In genomic region chr22:19927696-19928095, GRCh38 we compare ENCODE assay signal across 26 cellular contexts. TPM values are rescaled to one million over a fixed set of nuclear protein-coding genes. Genes with fewer than 3 reads are reported as not detected.
DNase-seq lines count a peak whose midpoint lies in the region; ATAC-seq, FAIRE-seq and TF ChIP-seq lines count a peak whose summit lies in the region.
"Had no signal": no experiment of that assay in that cellular context is flagged by ENCODE, and none has a peak within 500 bp of the region (broad histone marks: within the 10 kb centered on the region; RNA-seq: fewer than 3 reads in every experiment).

No MANE protein-coding gene starts in this region.

- CTCF ChIA-PET in HEK293 (lab: Yijun Ruan, JAX) (interaction anchor here (0.6 kb wide), 1 partner anchor 21 kb away, joined by 4 read pairs; no protein-coding TSS in a partner anchor), endothelial cell of umbilical vein (lab: Charles Lee) (no interaction called here)
- CTCF ChIA-PET in activated CD8-positive, alpha-beta T cell treated with anti-CD3 and anti-CD28 coated beads for 36 hours (lab: Charles Lee), result interaction anchor here (1.1 kb wide), 1 partner anchor 197 kb away, joined by 3 read pairs; no protein-coding TSS in a partner anchor

- no peaks in the 10 kb centered on the region for H3K4me1 Mint-ChIP-seq in chondrocyte (ENCODE audit: low read depth)
- H3K4me1 Mint-ChIP-seq in activated CD8-positive, alpha-beta T cell treated with anti-CD3 and anti-CD28 coated beads for 36 hours (ENCODE audit: low read depth), result peaks cover 6% of the 10 kb centered on the region

- no peak for TF ChIP-seq POLR2A in endothelial cell of umbilical vein (IDR thresholded peaks at IDR 0.05; ENCODE audit: low read depth, low read length)

- dilution Hi-C loops in endothelial cell of umbilical vein (cut with MboI; ENCODE audit: extremely low pct_ligation_motif_present, low sequenced_read_pairs), result no loop called here

- H3K9me3 ChIP-seq in HEK293 (ENCODE audit: control insufficient read depth, insufficient read depth, low read depth, low read length) (no peaks in the 10 kb centered on the region), endothelial cell of umbilical vein (replicated peaks; ENCODE audit: control insufficient read depth, insufficient read depth, low read length) (no peaks in the 10 kb centered on the region)
- H3K9me3 ChIP-seq: BE2C, BLaER1, Caco-2 had no signal

- H3K36me3 Mint-ChIP-seq in chondrocyte (ENCODE audit: low read depth), result no peaks in the 10 kb centered on the region
- H3K36me3 Mint-ChIP-seq in activated CD8-positive, alpha-beta T cell treated with anti-CD3 and anti-CD28 coated beads for 36 hours (ENCODE audit: low read depth), result no peaks in the 10 kb centered on the region

- no TSS peak for BruUV-seq in endothelial cell of umbilical vein (replicated peaks; lab: Mats Ljungman, UMichigan)

- H3K9me1 ChIP-seq in endothelial cell of umbilical vein (replicated peaks; ENCODE audit: control insufficient read depth, extremely low read depth, insufficient read depth, low read length), result no peaks in the 10 kb centered on the region

- no peak overlapping the region for H3K4me3 ChIP-seq in HEK293 (ENCODE audit: low read depth, low read length)
- no peak overlapping the region for H3K4me3 ChIP-seq in endothelial cell of umbilical vein (replicated peaks in 1 of 3; ENCODE audit: insufficient read depth in 1 of 3, low read depth in 1 of 3, low read length in 3 of 3)
- H3K4me3 ChIP-seq: BLaER1 had no signal

- ATAC-seq in activated CD8-positive, alpha-beta T cell treated with anti-CD3 and anti-CD28 coated beads for 36 hours, result no peak

- H3K36me3 ChIP-seq in HEK293 (ENCODE audit: control insufficient read depth in 2 of 2, insufficient read depth in 1 of 2, low read length in 2 of 2) (peaks cover 0 to 3% of the 10 kb centered on the region in 2 experiments; a peak in 2 of 3 replicates), endothelial cell of umbilical vein (ENCODE audit: control insufficient read depth in 2 of 2, extremely low read depth in 1 of 2, insufficient read depth in 2 of 2, low read length in 2 of 2) (peaks cover 0 to 7% of the 10 kb centered on the region in 2 experiments)
- H3K36me3 ChIP-seq: BE2C had no signal

- no peak overlapping the region for H3K9ac ChIP-seq in endothelial cell of umbilical vein (replicated peaks; ENCODE audit: extremely low read depth, insufficient read depth, low read length)
- H3K9ac ChIP-seq: BLaER1 had no signal

- in situ Hi-C loops in GM13976 (cut with MboI; ENCODE audit: low sequenced_read_pairs, unreplicated experiment), result no loop called here

- no peaks in the 10 kb centered on the region for H3K9me3 Mint-ChIP-seq in chondrocyte (ENCODE audit: low read depth)
- H3K9me3 Mint-ChIP-seq in activated CD8-positive, alpha-beta T cell treated with anti-CD3 and anti-CD28 coated beads for 36 hours, result no peaks in the 10 kb centered on the region
- H3K9me3 Mint-ChIP-seq: CD14-positive monocyte; CD4-positive, CD25-positive, alpha-beta regulatory T cell; CD8-positive, alpha-beta memory T cell had no signal

- H3K27ac Mint-ChIP-seq in chondrocyte (ENCODE audit: unreplicated experiment), result no peak overlapping the region
- H3K27ac Mint-ChIP-seq in activated CD8-positive, alpha-beta T cell treated with anti-CD3 and anti-CD28 coated beads for 36 hours, result no peak overlapping the region
- H3K27ac Mint-ChIP-seq: CD8-positive, alpha-beta memory T cell had no signal

- intact Hi-C loops in endothelial cell of umbilical vein (cut with micrococcal nuclease), result no loop called here
- intact Hi-C loops in activated CD8-positive, alpha-beta T cell treated with anti-CD3 and anti-CD28 coated beads for 36 hours (cut with micrococcal nuclease), result no loop called here

- H3K79me2 ChIP-seq in endothelial cell of umbilical vein (ENCODE audit: control insufficient read depth, insufficient read depth, low read length), result no peaks in the 10 kb centered on the region

- POLR2A ChIA-PET in HEK293 (lab: Yijun Ruan, JAX), result interaction anchor here (0.7 kb wide), 1 partner anchor 208 kb away, joined by 5 read pairs; no protein-coding TSS in a partner anchor
- POLR2A ChIA-PET in endothelial cell of umbilical vein (lab: Charles Lee), result no interaction called here
- POLR2A ChIA-PET in activated CD8-positive, alpha-beta T cell treated with anti-CD3 and anti-CD28 coated beads for 36 hours (lab: Charles Lee), result no interaction called here

- no peaks in the 10 kb centered on the region for H3K27me3 Mint-ChIP-seq in chondrocyte (ENCODE audit: low read depth)
- no peaks in the 10 kb centered on the region for H3K27me3 Mint-ChIP-seq in activated CD8-positive, alpha-beta T cell treated with anti-CD3 and anti-CD28 coated beads for 36 hours
- H3K27me3 Mint-ChIP-seq: CD4-positive, alpha-beta memory T cell; CD4-positive, CD25-positive, alpha-beta regulatory T cell; CD8-positive, alpha-beta memory T cell had no signal

- DNase-seq in GM13976 (ENCODE audit: low spot score) (peak; percentile 4), chondrocyte (ENCODE audit: low spot score) (peak; percentile 13), endothelial cell of umbilical vein (ENCODE audit: low read depth, low spot score) (no peak), amniotic stem cell (lab: John Stamatoyannopoulos, UW) (no peak), COR-L47 (lab: John Stamatoyannopoulos, UW) (no peak)
- no peak for DNase-seq in activated CD8-positive, alpha-beta T cell treated with anti-CD3 and anti-CD28 coated beads for 36 hours
- no peak for DNase-seq in stimulated activated CD4-positive, alpha-beta T cell treated with anti-CD3 and anti-CD28 coated beads, Interleukin-12 subunit alpha, Interleukin-12 subunit beta, amount 100 ng/mL, for 4 hours
- DNase-seq: 8988T; ACHN; BE2C; C1 segment of cervical spinal cord; Caco-2; Calu3; CD4-positive, alpha-beta memory T cell; CD4-positive, CD25-positive, alpha-beta regulatory T cell; CD8-positive, alpha-beta memory T cell; DMS79 treated with DMSO at 0.1 percent for 48 hours; GF-D8 had no signal

- H3K27ac ChIP-seq in HEK293 (ENCODE audit: extremely low read depth, low read depth, low read length), result no peak overlapping the region
- no peak overlapping the region for H3K27ac ChIP-seq in endothelial cell of umbilical vein (ENCODE audit: insufficient read depth, low read depth, low read length)
- H3K27ac ChIP-seq: BLaER1 had no signal

- H2AFZ ChIP-seq in endothelial cell of umbilical vein (ENCODE audit: low read depth, low read length), result no peak overlapping the region

- H3K4me1 ChIP-seq in HEK293 (ENCODE audit: control insufficient read depth, insufficient read depth, low read length), result no peaks in the 10 kb centered on the region
- no peaks in the 10 kb centered on the region for H3K4me1 ChIP-seq in endothelial cell of umbilical vein (ENCODE audit: control insufficient read depth, extremely low read depth, insufficient read depth, low read length)
- H3K4me1 ChIP-seq: BE2C, Caco-2 had no signal

- H3K4me2 ChIP-seq in endothelial cell of umbilical vein (ENCODE audit: insufficient read depth, low read length), result no peak overlapping the region
- H3K4me2 ChIP-seq: BLaER1 had no signal

- no peaks in the 10 kb centered on the region for H3K27me3 ChIP-seq in endothelial cell of umbilical vein (ENCODE audit: control insufficient read depth in 2 of 2, insufficient read depth in 2 of 2, low read length in 2 of 2)
- H3K27me3 ChIP-seq: BE2C, BLaER1 had no signal

- TF ChIP-seq CTCF in GM13976 (IDR thresholded peaks at IDR 0.05; ENCODE audit: borderline replicate concordance, control extremely low read depth, extremely low read depth, insufficient read depth, missing control alignments), result no peak
- no peak for TF ChIP-seq CTCF in HEK293 (tag by site-specific recombination; IDR thresholded peaks at IDR 0.05)
- TF ChIP-seq CTCF in chondrocyte (IDR thresholded peaks at IDR 0.05), result no peak
- TF ChIP-seq CTCF in endothelial cell of umbilical vein (IDR thresholded peaks at IDR 0.05; ENCODE audit: extremely low read depth in 1 of 2, insufficient read depth in 1 of 2, low read depth in 1 of 2, low read length in 2 of 2), result no peak
- TF ChIP-seq CTCF in activated CD8-positive, alpha-beta T cell treated with anti-CD3 and anti-CD28 coated beads for 36 hours (IDR thresholded peaks at IDR 0.05), result no peak

- no peak overlapping the region for H3K4me3 Mint-ChIP-seq in chondrocyte (ENCODE audit: unreplicated experiment)
- no peak overlapping the region for H3K4me3 Mint-ChIP-seq in activated CD8-positive, alpha-beta T cell treated with anti-CD3 and anti-CD28 coated beads for 36 hours
- H3K4me3 Mint-ChIP-seq: CD14-positive monocyte; CD4-positive, alpha-beta memory T cell; CD4-positive, CD25-positive, alpha-beta regulatory T cell; CD8-positive, alpha-beta memory T cell had no signal

- H4K20me1 ChIP-seq in endothelial cell of umbilical vein (replicated peaks; ENCODE audit: control insufficient read depth, extremely low read depth, insufficient read depth, low read length), result no peaks in the 10 kb centered on the region
- H4K20me1 ChIP-seq: BLaER1 had no signal

- FAIRE-seq in endothelial cell of umbilical vein (lab: Jason Lieb, UNC), result peak; percentile 59
- FAIRE-seq: A204.1, D721Med, G401.6, GM12891, GM18507 had no signal

TF ChIP-seq in endothelial cell of umbilical vein, 7 proteins besides CTCF, POLR2A, EP300 and RAD21 (continues in another document):
- no peak for TF ChIP-seq EZH2 (IDR thresholded peaks at IDR 0.05; ENCODE audit: borderline replicate concordance, low read depth, low read length, severe bottlenecking)

RNA-seq across cellular contexts. Expression of gene COMT, which starts 13.9 kb away (rescaled TPM):
- 66.6 to 186 TPM (median 177 TPM) in 3 replicates for total RNA-seq in chondrocyte
- total RNA-seq in endothelial cell of umbilical vein, result 221 and 246 TPM in 2 replicates
- polyA plus RNA-seq in endothelial cell of umbilical vein, result 537 and 579 TPM in 2 replicates
- 320 and 379 TPM in 2 replicates for polyA plus RNA-seq in endothelial cell of umbilical vein (2011; cell fraction: cytosol; rRNA removed)
- polyA plus RNA-seq in endothelial cell of umbilical vein (2011; cell fraction: nucleus; rRNA removed), result 183 and 186 TPM in 2 replicates
- 145 and 199 TPM in 2 replicates for polyA plus RNA-seq in endothelial cell of umbilical vein (2012)
- polyA minus RNA-seq in endothelial cell of umbilical vein, result 206 and 246 TPM in 2 replicates
- 31.5 TPM for polyA minus RNA-seq in endothelial cell of umbilical vein (2011; cell fraction: cytosol; rRNA and poly(A)+ RNA removed)
- 38.0 and 46.4 TPM in 2 replicates for polyA minus RNA-seq in endothelial cell of umbilical vein (2011; cell fraction: nucleus; rRNA and poly(A)+ RNA removed)
- total RNA-seq in activated CD8-positive, alpha-beta T cell treated with anti-CD3 and anti-CD28 coated beads for 36 hours, result 10 to 100 TPM; 70.7 to 74.5 TPM

RNA-seq across cellular contexts. Expression of gene TXNRD2, which starts 13.9 kb away (rescaled TPM):
- 12.5 to 15.8 TPM (median 14.1 TPM) in 3 replicates for total RNA-seq in chondrocyte
- total RNA-seq in endothelial cell of umbilical vein, result 211 and 245 TPM in 2 replicates
- polyA plus RNA-seq in endothelial cell of umbilical vein, result 440 and 511 TPM in 2 replicates
- 259 and 341 TPM in 2 replicates for polyA plus RNA-seq in endothelial cell of umbilical vein (2011; cell fraction: cytosol; rRNA removed)
- 576 and 663 TPM in 2 replicates for polyA plus RNA-seq in endothelial cell of umbilical vein (2011; cell fraction: nucleus; rRNA removed)
- polyA plus RNA-seq in endothelial cell of umbilical vein (2012), result 102 and 113 TPM in 2 replicates
- 102 and 126 TPM in 2 replicates for polyA minus RNA-seq in endothelial cell of umbilical vein
- 25.2 TPM for polyA minus RNA-seq in endothelial cell of umbilical vein (2011; cell fraction: cytosol; rRNA and poly(A)+ RNA removed)
- 91.1 and 144 TPM in 2 replicates for polyA minus RNA-seq in endothelial cell of umbilical vein (2011; cell fraction: nucleus; rRNA and poly(A)+ RNA removed)
- 10 to 100 TPM; 18.0 to 18.5 TPM for total RNA-seq in activated CD8-positive, alpha-beta T cell treated with anti-CD3 and anti-CD28 coated beads for 36 hours

Comparison
In these comparisons a context has a peak if more than half of its experiments do, and no peak if none do; other contexts are left out.
1. DNase-seq: peak in GM13976 (single experiment) and chondrocyte (single experiment); none in endothelial cell of umbilical vein (single experiment), amniotic stem cell (single experiment), COR-L47 (single experiment), activated CD8-positive, alpha-beta T cell treated with anti-CD3 and anti-CD28 coated beads for 36 hours (single experiment) and stimulated activated CD4-positive, alpha-beta T cell treated with anti-CD3 and anti-CD28 coated beads, Interleukin-12 subunit alpha, Interleukin-12 subunit beta, amount 100 ng/mL, for 4 hours (single experiment).
2. RNA of gene TXNRD2, which starts 13.9 kb away (total RNA-seq): 211 to 245 TPM in endothelial cell of umbilical vein; 18.0 to 18.5 TPM in activated CD8-positive, alpha-beta T cell treated with anti-CD3 and anti-CD28 coated beads for 36 hours and 12.5 to 15.8 TPM in chondrocyte; every median in the first group is over 10 times any median in the second.